Comparison of ENCODE assay signal across 17 cellular contexts in genomic region chr1:82578086-82578726, GRCh38.
DNase-seq lines count a peak whose midpoint lies in the region; ATAC-seq and TF ChIP-seq lines count a peak whose summit lies in the region.
"Had no signal": no experiment of that assay in that cellular context is flagged by ENCODE, and none has a peak within 500 bp of the region (broad histone marks: within the 10 kb centered on the region; RNA-seq: fewer than 3 reads in every experiment).

No MANE protein-coding gene starts in this region.

- no peaks in the 10 kb centered on the region for H3K9me3 ChIP-seq in MM.1S (replicated peaks; ENCODE audit: insufficient read depth, low read length)
- H3K9me3 ChIP-seq in endodermal cell (ENCODE audit: control insufficient read depth, low read length): no peaks in the 10 kb centered on the region
- H3K9me3 ChIP-seq: A549, SJCRH30 had no signal

- H3K27ac ChIP-seq in MM.1S (ENCODE audit: low read length) (peak overlapping the region; percentile 66; the same call in 1 of the 2 replicates), endodermal cell (ENCODE audit: low read depth, low read length) (no peak overlapping the region)
- H3K27ac ChIP-seq: A549, KMS-11, SJCRH30 had no signal

- WGBS in endodermal cell (ENCODE audit: insufficient coverage in 1 of 2, insufficient read length in 1 of 2), 2 experiments: 97% methylated on average over 3 of the region's 3 CpGs; no CpG with 5 or more reads in 1 of the 2 experiments

- H3K9me2 ChIP-seq in MM.1S (replicated peaks; ENCODE audit: insufficient read depth, low read length): no peaks in the 10 kb centered on the region

- H3K9ac ChIP-seq in MM.1S (ENCODE audit: low read length) (peak overlapping the region; percentile 28; the same call in 1 of the 2 replicates), endodermal cell (ENCODE audit: extremely low read depth, low read length, poor library complexity, severe bottlenecking) (no peak overlapping the region)
- H3K9ac ChIP-seq: KMS-11 had no signal

- peak overlapping the region in 4 of 7 donors; percentile 17 to 79 (median 34) for H3K27ac Mint-ChIP-seq in CD14-positive monocyte
- peak overlapping the region; percentile 50 for H3K27ac Mint-ChIP-seq in osteocyte (ENCODE audit: unreplicated experiment)
- H3K27ac Mint-ChIP-seq in endodermal cell: no peak overlapping the region
- H3K27ac Mint-ChIP-seq: CD4-positive, alpha-beta memory T cell; T-cell had no signal

- ATAC-seq in HG02870 (IDR thresholded peaks at IDR 0.05; ENCODE audit: unreplicated experiment): no peak
- no peak for ATAC-seq in HG03378 (IDR thresholded peaks at IDR 0.05; ENCODE audit: unreplicated experiment)
- ATAC-seq: A549, T-cell had no signal

- no peaks in the 10 kb centered on the region for H3K36me3 ChIP-seq in MM.1S (replicated peaks; ENCODE audit: insufficient read depth, low read length)
- no peaks in the 10 kb centered on the region for H3K36me3 ChIP-seq in endodermal cell (ENCODE audit: control insufficient read depth, insufficient read depth, low read length)
- H3K36me3 ChIP-seq: SJCRH30 had no signal

- no peak for TF ChIP-seq CTCF in CD14-positive monocyte (IDR thresholded peaks at IDR 0.05)
- TF ChIP-seq CTCF in MM.1S (IDR thresholded peaks at IDR 0.05; ENCODE audit: low read length): no peak
- TF ChIP-seq CTCF in osteocyte (IDR thresholded peaks at IDR 0.05): no peak
- no peak for TF ChIP-seq CTCF in endodermal cell (conservative IDR thresholded peaks at IDR 0.05)

- H3K36me3 Mint-ChIP-seq in CD14-positive monocyte (no peaks in the 10 kb centered on the region), osteocyte (ENCODE audit: unreplicated experiment) (no peaks in the 10 kb centered on the region), endodermal cell (ENCODE audit: low read depth) (no peaks in the 10 kb centered on the region)
- H3K36me3 Mint-ChIP-seq: CD4-positive, alpha-beta memory T cell; T-cell had no signal

- intact Hi-C loops in CD14-positive monocyte (cut with micrococcal nuclease): no loop called here

- H3K27me3 ChIP-seq in MM.1S (replicated peaks; ENCODE audit: insufficient read depth, low read length) (no peaks in the 10 kb centered on the region), endodermal cell (ENCODE audit: control insufficient read depth, insufficient read depth, low read length, poor library complexity, severe bottlenecking) (no peaks in the 10 kb centered on the region)
- H3K27me3 ChIP-seq: SJCRH30 had no signal

- H3K4me3 Mint-ChIP-seq in CD14-positive monocyte (no peak overlapping the region), osteocyte (ENCODE audit: unreplicated experiment) (no peak overlapping the region), endodermal cell (no peak overlapping the region)
- H3K4me3 Mint-ChIP-seq: CD4-positive, alpha-beta memory T cell; T-cell had no signal

- DNase-seq in CD14-positive monocyte (ENCODE audit: low spot score) (no peak), MM.1S (peak; percentile 57), OCI-M1 (lab: John Stamatoyannopoulos, UW) (peak; percentile 24), osteocyte (ENCODE audit: extremely low spot score, unreplicated experiment) (no peak), endodermal cell (no peak)
- no peak for DNase-seq in NK-92 treated with Interleukin-12 subunit alpha and Interleukin-12 subunit beta, amount 100 ng/mL, for 24 hours (lab: John Stamatoyannopoulos, UW)
- DNase-seq: CD4-positive, alpha-beta memory T cell; DMS79; GOT3; NCI-H2227 treated with DMSO at 0.1 percent for 48 hours; NCI-H524 treated with DMSO at 0.1 percent for 48 hours; SJCRH30; T-cell had no signal

- H3K4me2 ChIP-seq in MM.1S (ENCODE audit: low read depth, low read length): peak overlapping the region; percentile 59
- H3K4me2 ChIP-seq: A549, KMS-11 had no signal

- H3K27me3 Mint-ChIP-seq in CD14-positive monocyte (ENCODE audit: low read depth in 3 of 3) (no peaks in the 10 kb centered on the region), osteocyte (ENCODE audit: unreplicated experiment) (no peaks in the 10 kb centered on the region), endodermal cell (ENCODE audit: insufficient read depth) (no peaks in the 10 kb centered on the region)
- H3K27me3 Mint-ChIP-seq: CD4-positive, alpha-beta memory T cell had no signal

- H2AFZ ChIP-seq in MM.1S (ENCODE audit: low read length): peak overlapping the region; percentile 53

- 0 out of 2 replicates have a peak, but pooled peaks cover 6% of the 10 kb centered on the region for H3F3A ChIP-seq in MM.1S (ENCODE audit: insufficient read depth, low read length)

- H3K9me3 Mint-ChIP-seq in CD14-positive monocyte: peaks cover 0 to 6% (median 0%) of the 10 kb centered on the region in 7 donors
- H3K9me3 Mint-ChIP-seq in osteocyte (ENCODE audit: unreplicated experiment): no peaks in the 10 kb centered on the region
- no peaks in the 10 kb centered on the region for H3K9me3 Mint-ChIP-seq in endodermal cell

- H3K4me1 ChIP-seq in MM.1S (ENCODE audit: low read length) (peaks cover 7% of the 10 kb centered on the region), endodermal cell (ENCODE audit: control insufficient read depth, insufficient read depth, low read length) (no peaks in the 10 kb centered on the region)
- H3K4me1 ChIP-seq: A549, SJCRH30 had no signal

- H3K79me2 ChIP-seq in MM.1S (ENCODE audit: low read length): no peaks in the 10 kb centered on the region

- H4K20me1 ChIP-seq in MM.1S (ENCODE audit: insufficient read depth, low read length): no peaks in the 10 kb centered on the region

- peak overlapping the region; percentile 52 for H3K4me3 ChIP-seq in MM.1S (ENCODE audit: low read length)
- no peak overlapping the region for H3K4me3 ChIP-seq in endodermal cell (ENCODE audit: low read length)
- H3K4me3 ChIP-seq: A549, SJCRH30 had no signal

- H3K4me1 Mint-ChIP-seq in CD14-positive monocyte (peaks cover 18% of the 10 kb centered on the region), osteocyte (ENCODE audit: unreplicated experiment) (peaks cover 14% of the 10 kb centered on the region), endodermal cell (no peaks in the 10 kb centered on the region)
- H3K4me1 Mint-ChIP-seq: CD4-positive, alpha-beta memory T cell; T-cell had no signal

Comparison
In these comparisons a context has a peak if more than half of its experiments do, and no peak if none do; other contexts are left out.
1. DNase-seq: peak in MM.1S (single experiment) and OCI-M1 (single experiment); none in CD14-positive monocyte (single experiment), osteocyte (single experiment), endodermal cell (single experiment) and NK-92 treated with Interleukin-12 subunit alpha and Interleukin-12 subunit beta, amount 100 ng/mL, for 24 hours (single experiment).